8 cellular contexts compared by ENCODE assay signal in genomic region chr12:112409064-112409905, GRCh38. TPM values are rescaled to one million over a fixed set of nuclear protein-coding genes. Genes with fewer than 3 reads are reported as not detected.
DNase-seq lines count a peak whose midpoint lies in the region; ATAC-seq and TF ChIP-seq lines count a peak whose summit lies in the region.

Gene RPL6, minus strand, starts transcription at chr12:112409605. Its CDS starts 949 bp downstream, at chr12:112408656.

- H3K27ac ChIP-seq in adipose tissue (ENCODE audit: low read depth, low read length): peak within 1 kb of the TSS; percentile 45
- peak within 1 kb of the TSS; percentile 88 for H3K27ac ChIP-seq in trophoblast cell (ENCODE audit: low read depth, low read length)

- no peak for TF ChIP-seq CTCF in type B pancreatic cell (conservative IDR thresholded peaks at IDR 0.05)

- H3K36me3 ChIP-seq in trophoblast cell (ENCODE audit: control insufficient read depth in 1 of 2, insufficient read depth in 2 of 2, low read length in 2 of 2): peaks cover 11 to 32% of the 10 kb centered on the region in 2 experiments

- peak within 1 kb of the TSS; percentile 100 for H3K4me3 Mint-ChIP-seq in type B pancreatic cell

- peak; percentile 91 to 98 (median 92) for DNase-seq in NCI-H1417 (lab: John Stamatoyannopoulos, UW)
- peak; percentile 67 for DNase-seq in T follicular helper cell (ENCODE audit: low read depth)
- peak; percentile 87 for DNase-seq in cardiac septum (ENCODE audit: low spot score)
- peak; percentile 75 to 92 for DNase-seq in trophoblast cell
- DNase-seq in type B pancreatic cell (ENCODE audit: extremely low spot score, unreplicated experiment): peak; percentile 79

- peak within 1 kb of the TSS; percentile 68 for H3K4me3 ChIP-seq in GM08714 (ENCODE audit: low read length)
- peak within 1 kb of the TSS; percentile 92 for H3K4me3 ChIP-seq in trophoblast cell (ENCODE audit: low read depth, low read length)

- WGBS in adipose tissue, 3 donors: 9 to 11% (median 10%) methylated on average over 46 of the region's 46 CpGs
- WGBS in trophoblast cell (ENCODE audit: extremely low coverage, insufficient coverage, insufficient read length): no CpG with 5 or more reads among the region's 46 CpGs

- no peak within 1 kb of the TSS for H2AFZ ChIP-seq in trophoblast cell (ENCODE audit: insufficient read depth, low read length, poor library complexity)

- no peaks in the 10 kb centered on the region for H3K27me3 Mint-ChIP-seq in type B pancreatic cell

- H3K9me3 ChIP-seq in trophoblast cell (ENCODE audit: insufficient read depth, low read depth, low read length): no peaks in the 10 kb centered on the region

- peak within 1 kb of the TSS; percentile 96 for H4K8ac ChIP-seq in trophoblast cell (ENCODE audit: low read depth, low read length)

- peak within 1 kb of the TSS; percentile 100 for H3K9ac ChIP-seq in trophoblast cell (ENCODE audit: low read length)

- peak within 1 kb of the TSS; percentile 89 for H3K4me2 ChIP-seq in trophoblast cell (ENCODE audit: low read length)

- no peaks in the 10 kb centered on the region for H3K9me3 Mint-ChIP-seq in type B pancreatic cell

- no peaks in the 10 kb centered on the region for H3K27me3 ChIP-seq in trophoblast cell (ENCODE audit: insufficient read depth, low read length)

- peak within 1 kb of the TSS; percentile 100 for H3K27ac Mint-ChIP-seq in type B pancreatic cell

- intact Hi-C loops in cardiac septum (cut with DNase I): no loop called here

- peaks cover 5% of the 10 kb centered on the region for H3K79me1 ChIP-seq in trophoblast cell (ENCODE audit: low read length)

- peak within 1 kb of the TSS; percentile 63 for H2BK5ac ChIP-seq in trophoblast cell (ENCODE audit: low read depth, low read length, poor library complexity)

- H2BK12ac ChIP-seq in trophoblast cell (ENCODE audit: low read length): no peak within 1 kb of the TSS

- peak within 1 kb of the TSS; percentile 91 for H4K91ac ChIP-seq in trophoblast cell (ENCODE audit: low read depth, low read length)

- H2AK5ac ChIP-seq in trophoblast cell (ENCODE audit: low read length): peak within 1 kb of the TSS; percentile 83

- peaks cover 33% of the 10 kb centered on the region for H3K36me3 Mint-ChIP-seq in type B pancreatic cell

- peaks cover 5% of the 10 kb centered on the region for H3K79me2 ChIP-seq in trophoblast cell (ENCODE audit: control insufficient read depth, insufficient read depth, low read length, poor library complexity)

- peak within 1 kb of the TSS; percentile 61 for H2BK120ac ChIP-seq in trophoblast cell (ENCODE audit: insufficient read depth, low read length, poor library complexity)

- peak within 1 kb of the TSS; percentile 89 for H3K18ac ChIP-seq in trophoblast cell (ENCODE audit: low read length)

- H3K4ac ChIP-seq in trophoblast cell (ENCODE audit: low read depth, low read length): peak within 1 kb of the TSS; percentile 94

- ATAC-seq in HG02623 (IDR thresholded peaks at IDR 0.05; ENCODE audit: unreplicated experiment): peak; percentile 85

- peaks cover 10% of the 10 kb centered on the region for H3K4me1 Mint-ChIP-seq in type B pancreatic cell (ENCODE audit: unreplicated experiment)

- H3K23ac ChIP-seq in trophoblast cell (ENCODE audit: low read length): no peak within 1 kb of the TSS

- H3K4me1 ChIP-seq in trophoblast cell (ENCODE audit: control insufficient read depth in 1 of 2, insufficient read depth in 2 of 2, low read length in 2 of 2): peaks cover 0 to 3% of the 10 kb centered on the region in 2 experiments

- H4K12ac ChIP-seq in trophoblast cell (ENCODE audit: low read depth, low read length): peak within 1 kb of the TSS; percentile 78

- peak within 1 kb of the TSS; percentile 96 for H3K14ac ChIP-seq in trophoblast cell (ENCODE audit: low read length)

RNA-seq across cellular contexts. Expression of gene RPL6, which starts in this region (rescaled TPM):
- polyA plus RNA-seq in adipose tissue: 1,000 to 10,000 TPM; 1,347 to 3,206 (median 1,977) TPM
- total RNA-seq in cardiac septum (537 TPM), type B pancreatic cell (ENCODE audit: low replicate concordance) (1,606 and 1,993 TPM in 2 replicates)
- 1,595 and 1,657 TPM in 2 replicates for polyA plus RNA-seq in trophoblast cell (2013)

Comparison
In these comparisons a context has a peak if more than half of its experiments do, and no peak if none do; other contexts are left out.
1. Peak in every context shown above with its lines: DNase-seq, ATAC-seq, H3K4me3 ChIP-seq and H3K27ac ChIP-seq.